In genomic region chr1:161921491-161921890, GRCh38 we compare ENCODE assay signal across 21 cellular contexts.
A peak's percentile ranks its signal among the peaks of the same experiment; 100 is the strongest.
DNase-seq lines count a peak whose midpoint lies in the region; ATAC-seq and TF ChIP-seq lines count a peak whose summit lies in the region.
"Had no signal": no experiment of that assay in that cellular context is flagged by ENCODE, and none has a peak within 500 bp of the region (broad histone marks: within the 10 kb centered on the region; RNA-seq: fewer than 3 reads in every experiment).

No MANE protein-coding gene starts in this region.

- H3K27ac ChIP-seq in CD4-positive, alpha-beta T cell (ENCODE audit: low read depth, low read length), result no peak overlapping the region
- peak overlapping the region; percentile 39 for H3K27ac ChIP-seq in brain microvascular endothelial cell
- peak overlapping the region; percentile 44 for H3K27ac ChIP-seq in osteoblast (ENCODE audit: low read depth, low read length)
- H3K27ac ChIP-seq in dorsolateral prefrontal cortex, result no peak overlapping the region
- H3K27ac ChIP-seq: 22Rv1, PC-9 had no signal

- no peaks in the 10 kb centered on the region for H3K9me3 Mint-ChIP-seq in CD4-positive, alpha-beta T cell
- H3K9me3 Mint-ChIP-seq in activated T-cell treated with anti-CD3 and anti-CD28 coated beads, Interleukin-2, amount 50 U/mL, for 24 hours, result no peaks in the 10 kb centered on the region

- peaks cover 22% of the 10 kb centered on the region for H3K4me1 ChIP-seq in osteoblast (ENCODE audit: insufficient read depth, low read length)
- H3K4me1 ChIP-seq: BE2C had no signal

- peak overlapping the region; percentile 25 for H3K4me3 Mint-ChIP-seq in CD4-positive, alpha-beta T cell
- no peak overlapping the region for H3K4me3 Mint-ChIP-seq in activated T-cell treated with anti-CD3 and anti-CD28 coated beads, Interleukin-2, amount 50 U/mL, for 24 hours
- H3K4me3 Mint-ChIP-seq: CD14-positive monocyte had no signal

- no peak overlapping the region for H2AFZ ChIP-seq in osteoblast (ENCODE audit: low read length)
- H2AFZ ChIP-seq: PC-9 had no signal

- no peak for ATAC-seq in CD4-positive, alpha-beta T cell (ENCODE audit: poor library complexity)
- ATAC-seq in GM21737 (IDR thresholded peaks at IDR 0.05; ENCODE audit: unreplicated experiment), result no peak
- ATAC-seq: K562, Right ventricle myocardium inferior had no signal

- CTCF ChIA-PET in CD4-positive, alpha-beta T cell (lab: Charles Lee), result interaction anchor here (1.5 kb wide), 1 partner anchor 12 kb away, joined by 3 read pairs; no protein-coding TSS in a partner anchor

- no peak for DNase-seq in CD4-positive, alpha-beta T cell
- peak; percentile 38 for DNase-seq in LHCN-M2 (ENCODE audit: low read depth)
- DNase-seq in brain microvascular endothelial cell, result no peak
- no peak for DNase-seq in osteoblast (ENCODE audit: insufficient read length, low spot score, missing footprints)
- no peak for DNase-seq in activated T-cell treated with anti-CD3 and anti-CD28 coated beads, Interleukin-2, amount 50 U/mL, for 24 hours
- no peak for DNase-seq in stimulated activated naive CD4-positive, alpha-beta T cell (lab: John Stamatoyannopoulos, UW)
- no peak for DNase-seq in dorsolateral prefrontal cortex
- DNase-seq: BE2C, H7, Kasumi-1, MV-4-11, NCI-H1105, NCI-H146, NCI-H1930, NCI-H526 treated with DMSO at 0.1 percent for 48 hours, PC-9 had no signal

- H3K4me1 Mint-ChIP-seq in CD4-positive, alpha-beta T cell (ENCODE audit: low read depth), result peaks cover 63% of the 10 kb centered on the region
- H3K4me1 Mint-ChIP-seq in activated T-cell treated with anti-CD3 and anti-CD28 coated beads, Interleukin-2, amount 50 U/mL, for 24 hours (ENCODE audit: low read depth), result peaks cover 36% of the 10 kb centered on the region

- H3K9me3 ChIP-seq in CD4-positive, alpha-beta T cell (ENCODE audit: control insufficient read depth, low read length), result no peaks in the 10 kb centered on the region
- H3K9me3 ChIP-seq in osteoblast (ENCODE audit: low read depth, low read length), result no peaks in the 10 kb centered on the region
- H3K9me3 ChIP-seq: BE2C had no signal

- peaks cover 70% of the 10 kb centered on the region for H3K36me3 Mint-ChIP-seq in CD4-positive, alpha-beta T cell (ENCODE audit: low read depth)
- H3K36me3 Mint-ChIP-seq in activated T-cell treated with anti-CD3 and anti-CD28 coated beads, Interleukin-2, amount 50 U/mL, for 24 hours (ENCODE audit: low read depth), result peaks cover 73% of the 10 kb centered on the region

- intact Hi-C loops in CD4-positive, alpha-beta T cell (cut with DNase I, micrococcal nuclease), result loop anchor here in 1 of 2 experiments (10.0 kb wide), 1 partner anchor 147 kb away; no protein-coding TSS in a partner anchor
- intact Hi-C loops in dorsolateral prefrontal cortex (cut with DNase I), result no loop called here

- H4K20me1 ChIP-seq in osteoblast (ENCODE audit: insufficient read depth, low read length), result no peaks in the 10 kb centered on the region

- H3K27ac Mint-ChIP-seq in CD4-positive, alpha-beta T cell, result peak overlapping the region; percentile 21
- no peak overlapping the region for H3K27ac Mint-ChIP-seq in activated T-cell treated with anti-CD3 and anti-CD28 coated beads, Interleukin-2, amount 50 U/mL, for 24 hours
- H3K27ac Mint-ChIP-seq: CD14-positive monocyte had no signal

- H3K4me2 ChIP-seq in osteoblast (ENCODE audit: insufficient read depth, low read length), result no peak overlapping the region
- H3K4me2 ChIP-seq: PC-9 had no signal

- POLR2A ChIA-PET in CD4-positive, alpha-beta T cell (lab: Charles Lee), result interaction anchor here (0.8 kb wide), 1 partner anchor 13 kb away, joined by 3 read pairs; no protein-coding TSS in a partner anchor

- H3K79me2 ChIP-seq in osteoblast (ENCODE audit: insufficient read depth, low read length), result no peaks in the 10 kb centered on the region

- H3K4me3 ChIP-seq in brain microvascular endothelial cell (ENCODE audit: low read depth, low read length), result no peak overlapping the region
- no peak overlapping the region for H3K4me3 ChIP-seq in osteoblast (ENCODE audit: insufficient read depth, low read length)
- no peak overlapping the region for H3K4me3 ChIP-seq in dorsolateral prefrontal cortex
- H3K4me3 ChIP-seq: K562, PC-9 had no signal

- H3K36me3 ChIP-seq in brain microvascular endothelial cell (replicated peaks) (no peaks in the 10 kb centered on the region), osteoblast (ENCODE audit: insufficient read depth, low read length) (no peaks in the 10 kb centered on the region)
- H3K36me3 ChIP-seq: BE2C had no signal

- no peaks in the 10 kb centered on the region for H3K27me3 ChIP-seq in CD4-positive, alpha-beta T cell (ENCODE audit: control insufficient read depth, insufficient read depth, low read length)
- H3K27me3 ChIP-seq in brain microvascular endothelial cell (replicated peaks) (no peaks in the 10 kb centered on the region), osteoblast (ENCODE audit: insufficient read depth, low read length) (no peaks in the 10 kb centered on the region), dorsolateral prefrontal cortex (no peaks in the 10 kb centered on the region)
- H3K27me3 ChIP-seq: BE2C had no signal

- H3K27me3 Mint-ChIP-seq in CD4-positive, alpha-beta T cell, result no peaks in the 10 kb centered on the region
- H3K27me3 Mint-ChIP-seq in activated T-cell treated with anti-CD3 and anti-CD28 coated beads, Interleukin-2, amount 50 U/mL, for 24 hours, result no peaks in the 10 kb centered on the region

- TF ChIP-seq CTCF in CD4-positive, alpha-beta T cell (IDR thresholded peaks at IDR 0.05), result no peak
- TF ChIP-seq CTCF in brain microvascular endothelial cell (IDR thresholded peaks at IDR 0.05; ENCODE audit: low read depth, low read length, missing control alignments), result no peak
- no peak for TF ChIP-seq CTCF in osteoblast (IDR thresholded peaks at IDR 0.05; ENCODE audit: extremely low read depth, low read depth, low read length)
- TF ChIP-seq CTCF in dorsolateral prefrontal cortex (IDR thresholded peaks at IDR 0.05 in 54 of 56, conservative IDR thresholded peaks at IDR 0.05 in 2 of 56; ENCODE audit: low read depth in 1 of 56, partially characterized antibody in 56 of 56), result no peak

- in situ Hi-C loops in brain microvascular endothelial cell (cut with HindIII; ENCODE audit: low pct_ligation_motif_present, low sequenced_read_pairs), result no loop called here

Comparison
In these comparisons a context has a peak if more than half of its experiments do, and no peak if none do; other contexts are left out.
1. H3K27ac ChIP-seq: peak in brain microvascular endothelial cell (single experiment) and osteoblast (single experiment); none in CD4-positive, alpha-beta T cell (single experiment) and dorsolateral prefrontal cortex (0 of 59).